In the genomic region with DNA sequence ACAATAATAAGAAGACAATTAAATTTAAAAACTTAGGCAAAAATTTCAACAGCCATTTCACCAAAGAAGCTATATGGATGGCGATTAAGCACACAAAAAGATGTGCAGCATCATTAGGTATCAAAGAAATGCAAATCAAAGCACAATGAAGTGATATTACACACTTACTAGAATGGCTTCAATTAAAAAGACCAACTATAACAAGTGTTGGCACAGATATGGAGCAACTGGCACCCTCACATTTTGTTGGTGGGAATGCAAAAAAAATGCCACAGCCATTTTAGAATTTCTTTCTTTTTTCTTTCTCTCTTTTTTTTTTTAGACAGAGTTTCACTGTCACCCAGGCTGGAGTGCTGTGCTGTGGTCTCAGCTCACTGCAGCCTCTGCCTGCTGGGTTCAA, we compare ENCODE assay signal across 38 cellular contexts. TPM values are rescaled to one million over a fixed set of nuclear protein-coding genes. Genes with fewer than 3 reads are reported as not detected.
"Had no signal": no experiment of that assay in that cellular context is flagged by ENCODE, and none has a peak within 500 bp of the region (broad histone marks: within the 10 kb centered on the region; RNA-seq: fewer than 3 reads in every experiment).

No MANE protein-coding gene starts in this region.

- H3K36me3 ChIP-seq: colonic mucosa had no signal

- H3K27ac Mint-ChIP-seq: activated B cell treated with CpG ODN at 0.5 μM for 24 hours; activated CD8-positive, alpha-beta T cell treated with anti-CD3 and anti-CD28 coated beads, Interleukin-2, amount 10 ng/mL, durations not matched to agents 7 days and 5 days; activated naive CD4-positive, alpha-beta T cell treated with anti-CD3 and anti-CD28 coated beads, Interleukin-2, amount 10 ng/mL, durations not matched to agents 7 days and 5 days; activated naive CD4-positive, alpha-beta T cell treated with anti-CD3 and anti-CD28 coated beads, Interleukin-2, amount 50 U/mL, for 72 hours; activated naive CD8-positive, alpha-beta T cell treated with anti-CD3 and anti-CD28 coated beads, Interleukin-2, amount 50 U/mL, for 24 hours; activated T-cell treated with anti-CD3 and anti-CD28 coated beads, Interleukin-2, amount 50 U/mL, for 24 hours; T-helper 2 cell treated with Interferon-gamma antibody and Interleukin-4, amounts not matched to agents 5 μg/mL and 100 μg/mL, for 36 hours had no signal

- H3K9me3 Mint-ChIP-seq: activated naive CD4-positive, alpha-beta T cell treated with anti-CD3 and anti-CD28 coated beads, Interleukin-2, amount 10 ng/mL, durations not matched to agents 7 days and 5 days; activated naive CD4-positive, alpha-beta T cell treated with anti-CD3 and anti-CD28 coated beads, Interleukin-2, amount 50 U/mL, for 72 hours; activated naive CD8-positive, alpha-beta T cell treated with anti-CD3 and anti-CD28 coated beads, Interleukin-2, amount 50 U/mL, for 24 hours; activated T-cell treated with anti-CD3 and anti-CD28 coated beads, Interleukin-2, amount 50 U/mL, for 24 hours had no signal

- H3K27me3 Mint-ChIP-seq: activated B cell treated with CpG ODN at 0.5 μM for 24 hours; activated naive CD8-positive, alpha-beta T cell treated with anti-CD3 and anti-CD28 coated beads, Interleukin-2, amount 50 U/mL, for 24 hours; activated T-cell treated with anti-CD3 and anti-CD28 coated beads, Interleukin-2, amount 50 U/mL, for 24 hours had no signal

- ATAC-seq: activated CD4-positive, CD25-positive, alpha-beta regulatory T cell treated with anti-CD3 and anti-CD28 coated beads, Interleukin-2, amount 50 U/mL, for 24 hours; activated CD8-positive, alpha-beta memory T cell treated with anti-CD3 and anti-CD28 coated beads, Interleukin-2, amount 10 ng/mL, durations not matched to agents 7 days and 5 days; activated CD8-positive, alpha-beta T cell treated with anti-CD3 and anti-CD28 coated beads, Interleukin-2, amount 10 ng/mL, durations not matched to agents 7 days and 5 days; activated naive CD4-positive, alpha-beta T cell treated with anti-CD3 and anti-CD28 coated beads, Interleukin-2, amount 50 U/mL, for 72 hours; activated naive CD8-positive, alpha-beta T cell treated with anti-CD3 and anti-CD28 coated beads, Interleukin-2, amount 50 U/mL, for 24 hours; activated T-cell treated with anti-CD3 and anti-CD28 coated beads, Interleukin-2, amount 50 U/mL, for 72 hours; body of pancreas; gastroesophageal sphincter; T-helper 17 cell had no signal

- H3K27ac ChIP-seq: adrenal gland, body of pancreas, colonic mucosa, epithelial cell of prostate, esophagus squamous epithelium, gastroesophageal sphincter, WERI-Rb-1 had no signal

- DNase-seq: activated B cell treated with CpG ODN at 0.5 μM for 24 hours; activated CD4-positive, alpha-beta T cell treated with anti-CD3 and anti-CD28 coated beads for 48 hours; activated CD4-positive, alpha-beta T cell treated with anti-CD3 and anti-CD28 coated beads, Interleukin-2, amount 50 U/mL, for 1 hour; activated CD4-positive, alpha-beta T cell treated with anti-CD3 and anti-CD28 coated beads, Interleukin-2, amount 50 U/mL, for 48 hours; activated CD8-positive, alpha-beta memory T cell treated with anti-CD3 and anti-CD28 coated beads, Interleukin-2, amount 10 ng/mL, durations not matched to agents 7 days and 5 days; activated CD8-positive, alpha-beta memory T cell treated with anti-CD3 and anti-CD28 coated beads, Interleukin-2, amount 50 U/mL, for 4 hours; activated CD8-positive, alpha-beta T cell treated with anti-CD3 and anti-CD28 coated beads, Interleukin-2, amount 10 ng/mL, durations not matched to agents 7 days and 5 days; activated gamma-delta T cell; activated naive CD4-positive, alpha-beta T cell; activated naive CD4-positive, alpha-beta T cell treated with anti-CD3 and anti-CD28 coated beads, Interleukin-2, amount 10 ng/mL, durations not matched to agents 7 days and 5 days; activated naive CD8-positive, alpha-beta T cell treated with anti-CD3 and anti-CD28 coated beads, Interleukin-2, amount 50 U/mL, for 24 hours; activated T-cell treated with anti-CD3 and anti-CD28 coated beads, Interleukin-2, amount 50 U/mL, for 24 hours; activated T-cell treated with anti-CD3 and anti-CD28 coated beads, Interleukin-2, amount 50 U/mL, for 72 hours; adrenal gland; amygdala; aorta; body of pancreas; caudate nucleus; cerebellar nuclear complex; colonic mucosa; effector CD8-positive, alpha-beta T cell; esophagus squamous epithelium; foreskin melanocyte; T-helper 1 cell; T-helper 17 cell; T1000; WERI-Rb-1 had no signal

- H3K9me3 ChIP-seq: adrenal gland, body of pancreas, colonic mucosa, esophagus squamous epithelium, gastroesophageal sphincter had no signal

- H3K4me3 Mint-ChIP-seq: activated CD8-positive, alpha-beta T cell treated with anti-CD3 and anti-CD28 coated beads, Interleukin-2, amount 10 ng/mL, durations not matched to agents 7 days and 5 days; activated naive CD8-positive, alpha-beta T cell treated with anti-CD3 and anti-CD28 coated beads, Interleukin-2, amount 50 U/mL, for 24 hours; activated T-cell treated with anti-CD3 and anti-CD28 coated beads, Interleukin-2, amount 50 U/mL, for 24 hours; T-helper 17 cell; T-helper 2 cell treated with Interferon-gamma antibody and Interleukin-4, amounts not matched to agents 5 μg/mL and 100 μg/mL, for 36 hours had no signal

- H3K4me3 ChIP-seq: adrenal gland, body of pancreas, colonic mucosa, esophagus squamous epithelium, gastroesophageal sphincter had no signal

- H3K4me1 ChIP-seq: colonic mucosa had no signal

RNA-seq across cellular contexts. Expression of a gene that starts 11.6 kb away (rescaled TPM):
- total RNA-seq: activated B cell treated with CpG ODN at 0.5 μM for 24 hours; activated CD8-positive, alpha-beta memory T cell treated with anti-CD3 and anti-CD28 coated beads for 36 hours; activated CD8-positive, alpha-beta memory T cell treated with anti-CD3 and anti-CD28 coated beads, Interleukin-2, amount 10 ng/mL, durations not matched to agents 7 days and 5 days; activated CD8-positive, alpha-beta T cell treated with anti-CD3 and anti-CD28 coated beads, Interleukin-2, amount 10 ng/mL, durations not matched to agents 7 days and 5 days; activated naive CD4-positive, alpha-beta T cell treated with anti-CD3 and anti-CD28 coated beads, Interleukin-2, amount 50 U/mL, for 72 hours; activated T-cell treated with anti-CD3 and anti-CD28 coated beads, Interleukin-2, amount 50 U/mL, for 72 hours; adrenal gland; aorta; body of pancreas; colonic mucosa; dermis microvascular lymphatic vessel endothelial cell; endothelial cell of umbilical vein; fibroblast of lung; fibroblast of villous mesenchyme; gastroesophageal sphincter; glomerular endothelial cell; T-helper 17 cell had no signal
